In genomic region chr9:84361645-84362044, GRCh38 we compare ENCODE assay signal across 24 cellular contexts.
"Had no signal": no experiment of that assay in that cellular context is flagged by ENCODE, and none has a peak within 500 bp of the region (broad histone marks: within the 10 kb centered on the region; RNA-seq: fewer than 3 reads in every experiment).

No MANE protein-coding gene starts in this region.

- H3K4me1 ChIP-seq: left ventricle myocardium inferior, neural progenitor cell, pancreas, prostate gland, suprapubic skin, tibial artery, upper lobe of right lung had no signal

- H3K4me3 ChIP-seq: left ventricle myocardium inferior, lung, neural progenitor cell, pancreas, prostate gland, skin epidermis, suprapubic skin, thoracic aorta, tibial artery, upper lobe of right lung had no signal

- H3K9me3 ChIP-seq: pancreas, prostate gland, suprapubic skin, thoracic aorta, tibial artery, upper lobe of right lung had no signal

- H3K27me3 ChIP-seq: neural progenitor cell, pancreas, suprapubic skin, tibial artery, upper lobe of right lung had no signal

- H3K9ac ChIP-seq: neural progenitor cell had no signal

- H3K4me2 ChIP-seq: neural progenitor cell had no signal

- DNase-seq: islet precursor cell; left ventricle myocardium inferior; mesendoderm; naive B cell; natural killer cell; nephron progenitor cell; pancreas; posterior cingulate gyrus; retina; right cardiac atrium; stimulated activated CD4-positive, alpha-beta T cell treated with anti-CD3 and anti-CD28 coated beads, Interleukin-12 subunit alpha, Interleukin-12 subunit beta, amount 100 ng/mL, for 4 hours; stimulated activated CD4-positive, alpha-beta T cell treated with anti-CD3 and anti-CD28 coated beads, Interleukin-15, amount 100 ng/mL, for 24 hours; stimulated activated CD4-positive, alpha-beta T cell treated with anti-CD3 and anti-CD28 coated beads, Interleukin-2, amount 100 ng/mL, for 24 hours; stimulated activated CD4-positive, alpha-beta T cell treated with anti-CD3 and anti-CD28 coated beads, Interleukin-4, amount 100 ng/mL, for 1 hour; stimulated activated naive CD4-positive, alpha-beta T cell; tibial artery; upper lobe of right lung had no signal

- H3K27ac ChIP-seq: left ventricle myocardium inferior, neural progenitor cell, pancreas, prostate gland, skin epidermis, suprapubic skin, thoracic aorta, tibial artery, upper lobe of right lung had no signal

- H3K36me3 ChIP-seq: left ventricle myocardium inferior, neural progenitor cell, pancreas, prostate gland, suprapubic skin, thoracic aorta, tibial artery, upper lobe of right lung had no signal

- ATAC-seq: natural killer cell, pancreas, sciatic nerve, upper lobe of right lung had no signal
